10 cellular contexts compared by ENCODE assay signal in genomic region chr16:3938471-3938842, GRCh38. TPM values are rescaled to one million over a fixed set of nuclear protein-coding genes. Genes with fewer than 3 reads are reported as not detected.
DNase-seq lines count a peak whose midpoint lies in the region; ATAC-seq and TF ChIP-seq lines count a peak whose summit lies in the region.
"Had no signal": no experiment of that assay in that cellular context is flagged by ENCODE, and none has a peak within 500 bp of the region (broad histone marks: within the 10 kb centered on the region; RNA-seq: fewer than 3 reads in every experiment).

No MANE protein-coding gene starts in this region.

- no peaks in the 10 kb centered on the region for H3K36me3 ChIP-seq in right lobe of liver
- no peaks in the 10 kb centered on the region for H3K36me3 ChIP-seq in suprapubic skin

- H3K4me1 Mint-ChIP-seq in activated CD4-positive, alpha-beta T cell treated with anti-CD3 and anti-CD28 coated beads, Interleukin-2, amount 10 ng/mL, durations not matched to agents 24 days and 14 days = no peaks in the 10 kb centered on the region
- peaks cover 4% of the 10 kb centered on the region for H3K4me1 Mint-ChIP-seq in activated CD4-positive, alpha-beta T cell treated with anti-CD3 and anti-CD28 coated beads, Interleukin-2, amount 10 ng/mL, durations not matched to agents 7 days and 5 days

- POLR2A ChIA-PET in activated CD4-positive, alpha-beta T cell treated with anti-CD3 and anti-CD28 coated beads, Interleukin-2, amount 10 ng/mL, durations not matched to agents 7 days and 5 days (lab: Charles Lee) = no interaction called here

- TF ChIP-seq POLR2A in right lobe of liver (IDR thresholded peaks at IDR 0.05) (no peak), suprapubic skin (IDR thresholded peaks at IDR 0.05) (no peak)

- no peaks in the 10 kb centered on the region for H3K9me3 ChIP-seq in right lobe of liver
- no peaks in the 10 kb centered on the region for H3K9me3 ChIP-seq in suprapubic skin

- no peak for TF ChIP-seq CTCF in coronary artery (IDR thresholded peaks at IDR 0.05)
- no peak for TF ChIP-seq CTCF in right lobe of liver (IDR thresholded peaks at IDR 0.05)
- no peak for TF ChIP-seq CTCF in suprapubic skin (IDR thresholded peaks at IDR 0.05)

- H3K9me3 Mint-ChIP-seq in activated CD4-positive, alpha-beta T cell treated with anti-CD3 and anti-CD28 coated beads, Interleukin-2, amount 10 ng/mL, durations not matched to agents 24 days and 14 days = peaks cover 3% of the 10 kb centered on the region
- no peaks in the 10 kb centered on the region for H3K9me3 Mint-ChIP-seq in activated CD4-positive, alpha-beta T cell treated with anti-CD3 and anti-CD28 coated beads, Interleukin-2, amount 10 ng/mL, durations not matched to agents 7 days and 5 days

- peak overlapping the region; percentile 23 for H3K4me3 Mint-ChIP-seq in activated CD4-positive, alpha-beta T cell treated with anti-CD3 and anti-CD28 coated beads, Interleukin-2, amount 10 ng/mL, durations not matched to agents 24 days and 14 days
- H3K4me3 Mint-ChIP-seq in activated CD4-positive, alpha-beta T cell treated with anti-CD3 and anti-CD28 coated beads, Interleukin-2, amount 10 ng/mL, durations not matched to agents 7 days and 5 days = no peak overlapping the region

- ATAC-seq in right lobe of liver (peak in 2 of 4 donors; percentile 7 to 22), HG03135 (IDR thresholded peaks at IDR 0.05; ENCODE audit: unreplicated experiment) (no peak)

- H3K36me3 Mint-ChIP-seq in activated CD4-positive, alpha-beta T cell treated with anti-CD3 and anti-CD28 coated beads, Interleukin-2, amount 10 ng/mL, durations not matched to agents 24 days and 14 days (ENCODE audit: low read depth) = no peaks in the 10 kb centered on the region
- H3K36me3 Mint-ChIP-seq in activated CD4-positive, alpha-beta T cell treated with anti-CD3 and anti-CD28 coated beads, Interleukin-2, amount 10 ng/mL, durations not matched to agents 7 days and 5 days (ENCODE audit: low read depth) = no peaks in the 10 kb centered on the region

- H3K4me1 ChIP-seq in right lobe of liver (peaks cover 0 to 9% (median 0%) of the 10 kb centered on the region in 4 donors), suprapubic skin (peaks cover 9% of the 10 kb centered on the region)

- TF ChIP-seq EP300 in suprapubic skin (IDR thresholded peaks at IDR 0.05) = no peak

- intact Hi-C loops in activated CD4-positive, alpha-beta T cell treated with anti-CD3 and anti-CD28 coated beads, Interleukin-2, amount 10 ng/mL, durations not matched to agents 24 days and 14 days (cut with micrococcal nuclease) = loop anchor here (5.0 kb wide), 1 partner anchor 314 kb away; no protein-coding TSS in a partner anchor
- intact Hi-C loops in right lobe of liver (cut with DNase I) = no loop called here

- H3K27me3 Mint-ChIP-seq in activated CD4-positive, alpha-beta T cell treated with anti-CD3 and anti-CD28 coated beads, Interleukin-2, amount 10 ng/mL, durations not matched to agents 24 days and 14 days = peaks cover 5% of the 10 kb centered on the region
- H3K27me3 Mint-ChIP-seq in activated CD4-positive, alpha-beta T cell treated with anti-CD3 and anti-CD28 coated beads, Interleukin-2, amount 10 ng/mL, durations not matched to agents 7 days and 5 days = peaks cover 3% of the 10 kb centered on the region

- no peak overlapping the region for H3K27ac Mint-ChIP-seq in activated CD4-positive, alpha-beta T cell treated with anti-CD3 and anti-CD28 coated beads, Interleukin-2, amount 10 ng/mL, durations not matched to agents 24 days and 14 days
- no peak overlapping the region for H3K27ac Mint-ChIP-seq in activated CD4-positive, alpha-beta T cell treated with anti-CD3 and anti-CD28 coated beads, Interleukin-2, amount 10 ng/mL, durations not matched to agents 7 days and 5 days

- H3K4me3 ChIP-seq in coronary artery = peak overlapping the region; percentile 63
- peak overlapping the region; percentile 35 to 52 (median 47) for H3K4me3 ChIP-seq in right lobe of liver
- H3K4me3 ChIP-seq in suprapubic skin = peak overlapping the region; percentile 53

- CTCF ChIA-PET in activated CD4-positive, alpha-beta T cell treated with anti-CD3 and anti-CD28 coated beads, Interleukin-2, amount 10 ng/mL, durations not matched to agents 7 days and 5 days (lab: Charles Lee) = interaction anchor here (1.0 to 4.5 kb wide), 3 partner anchors 28 to 427 kb away, joined by 4 to 21 read pairs (median 4); no protein-coding TSS in a partner anchor

- DNase-seq in activated CD4-positive, alpha-beta T cell treated with anti-CD3 and anti-CD28 coated beads, Interleukin-2, amount 10 ng/mL, durations not matched to agents 24 days and 14 days = no peak
- DNase-seq in activated CD4-positive, alpha-beta T cell treated with anti-CD3 and anti-CD28 coated beads, Interleukin-2, amount 10 ng/mL, durations not matched to agents 7 days and 5 days = no peak
- no peak for DNase-seq in coronary artery (ENCODE audit: low spot score)
- DNase-seq in right lobe of liver = no peak
- peak in 1 of 2 donors; percentile 53 for DNase-seq in suprapubic skin (ENCODE audit: low spot score in 2 of 2)
- no peak for DNase-seq in NCI-H2081 (lab: John Stamatoyannopoulos, UW)
- no peak for DNase-seq in NK-92 treated with Interleukin-12 subunit alpha and Interleukin-12 subunit beta, amount 100 ng/mL, for 24 hours (lab: John Stamatoyannopoulos, UW)
- DNase-seq: ACHN, NCI-H1417 treated with DMSO at 0.1 percent for 48 hours had no signal

- WGBS in right lobe of liver (ENCODE audit: insufficient coverage, low coverage, low lambda C conversion rate, missing lambda C conversion rate) = 59% methylated on average over 12 of the region's 19 CpGs
- WGBS in suprapubic skin = 50% methylated on average over 19 of the region's 19 CpGs

- H3K27ac ChIP-seq in coronary artery (no peak overlapping the region), right lobe of liver (no peak overlapping the region), suprapubic skin (no peak overlapping the region)

- H3K27me3 ChIP-seq in right lobe of liver = no peaks in the 10 kb centered on the region
- H3K27me3 ChIP-seq in suprapubic skin = no peaks in the 10 kb centered on the region

RNA-seq across cellular contexts. Expression of gene CREBBP, which starts 57.9 kb away (rescaled TPM):
- total RNA-seq in activated CD4-positive, alpha-beta T cell treated with anti-CD3 and anti-CD28 coated beads, Interleukin-2, amount 10 ng/mL, durations not matched to agents 24 days and 14 days = 42.3 and 45.3 TPM in 2 replicates
- total RNA-seq in activated CD4-positive, alpha-beta T cell treated with anti-CD3 and anti-CD28 coated beads, Interleukin-2, amount 10 ng/mL, durations not matched to agents 7 days and 5 days = 10 to 100 TPM; 69.0 to 69.2 TPM
- total RNA-seq in right lobe of liver (10 to 100 TPM; 18.1 to 39.8 (median 29.2) TPM), suprapubic skin (100 to 1,000 TPM in 3 of 4 donors, 10 to 100 TPM in 1; 76.3 to 152 (median 105) TPM)
